8 cellular contexts compared by ENCODE assay signal in the genomic region with DNA sequence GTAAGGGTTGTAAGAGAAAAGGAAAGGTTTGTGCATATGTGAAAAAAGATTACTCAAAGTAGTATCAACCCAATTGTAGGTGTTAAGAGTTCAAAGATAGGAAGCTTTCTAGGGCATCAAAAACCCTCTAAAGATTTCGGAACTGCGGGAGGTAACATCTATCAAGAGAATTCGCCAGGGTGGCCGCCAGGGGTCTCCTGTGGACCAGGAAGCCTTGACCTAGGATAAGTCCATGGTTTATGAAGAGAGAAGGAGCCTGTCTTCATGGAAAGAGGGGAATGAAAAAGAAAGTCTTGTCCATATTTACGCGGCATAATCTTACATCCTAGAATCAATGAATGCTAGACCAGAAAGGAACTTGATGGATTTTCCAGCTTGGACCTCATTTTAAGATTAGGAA.
A peak's percentile ranks its signal among the peaks of the same experiment; 100 is the strongest.
DNase-seq lines count a peak whose midpoint lies in the region; ATAC-seq, FAIRE-seq and TF ChIP-seq lines count a peak whose summit lies in the region.

No MANE protein-coding gene starts in this region.

- no peak overlapping the region for H2BK15ac ChIP-seq in mesenchymal stem cell (ENCODE audit: low read depth, poor library complexity, severe bottlenecking)

- no peaks in the 10 kb centered on the region for H3K36me3 ChIP-seq in mesenchymal stem cell (ENCODE audit: control insufficient read depth in 1 of 2, insufficient read depth in 2 of 2, low read depth in 1 of 2, low read length in 2 of 2)

- H3K27ac ChIP-seq in mesenchymal stem cell (ENCODE audit: low read length, poor library complexity, severe bottlenecking), result no peak overlapping the region

- H3K4me3 Mint-ChIP-seq in activated T-helper 1 cell treated with anti-CD3 and anti-CD28 coated beads, Interleukin-12 subunit alpha, Interleukin-12 subunit beta, Interleukin-2, Interleukin-4 antibody, amounts not matched to agents 30 ng/mL and 10 ng/mL and 1 ng/mL, durations not matched to agents 14 hours and 24 hours and 36 hours, result no peak overlapping the region

- no peak overlapping the region for H4K8ac ChIP-seq in mesenchymal stem cell (ENCODE audit: low read length)

- H3K27me3 ChIP-seq in mesenchymal stem cell (ENCODE audit: control insufficient read depth in 1 of 2, insufficient read depth in 1 of 2, low read length in 2 of 2), result peaks cover 0 to 6% of the 10 kb centered on the region in 2 experiments

- H3K9me3 ChIP-seq in mesenchymal stem cell (ENCODE audit: control insufficient read depth, low read length), result no peaks in the 10 kb centered on the region

- no peak for TF ChIP-seq POLR2A in GM12892 (IDR thresholded peaks at IDR 0.05; ENCODE audit: low read depth, low read length)

- no peak overlapping the region for H3K4me2 ChIP-seq in mesenchymal stem cell (ENCODE audit: low read length, poor library complexity, severe bottlenecking)

- H2AK5ac ChIP-seq in mesenchymal stem cell (ENCODE audit: low read length, severe bottlenecking), result no peak overlapping the region

- H3K9me3 Mint-ChIP-seq in activated T-helper 1 cell treated with anti-CD3 and anti-CD28 coated beads, Interleukin-12 subunit alpha, Interleukin-12 subunit beta, Interleukin-2, Interleukin-4 antibody, amounts not matched to agents 30 ng/mL and 10 ng/mL and 1 ng/mL, durations not matched to agents 14 hours and 24 hours and 36 hours, result no peaks in the 10 kb centered on the region

- H2BK12ac ChIP-seq in mesenchymal stem cell (ENCODE audit: low read length in 2 of 2), result no peak overlapping the region

- H2AFZ ChIP-seq in mesenchymal stem cell (ENCODE audit: low read depth, low read length), result no peak overlapping the region

- H3K79me1 ChIP-seq in mesenchymal stem cell (replicated peaks; ENCODE audit: low read length, poor library complexity, severe bottlenecking), result no peaks in the 10 kb centered on the region

- no peak overlapping the region for H3K9ac ChIP-seq in mesenchymal stem cell (ENCODE audit: low read length)

- H3K14ac ChIP-seq in mesenchymal stem cell (ENCODE audit: low read length in 2 of 2), result no peak overlapping the region

- H3K4me1 ChIP-seq in mesenchymal stem cell (ENCODE audit: control insufficient read depth, insufficient read depth, low read depth, low read length), result no peaks in the 10 kb centered on the region

- intact Hi-C loops in activated T-helper 1 cell treated with anti-CD3 and anti-CD28 coated beads, Interleukin-12 subunit alpha, Interleukin-12 subunit beta, Interleukin-2, Interleukin-4 antibody, amounts not matched to agents 30 ng/mL and 10 ng/mL and 1 ng/mL, durations not matched to agents 14 hours and 24 hours and 36 hours (cut with micrococcal nuclease), result loop anchor here (1.0 kb wide), 2 partner anchors 372 to 680 kb away; no protein-coding TSS in a partner anchor

- ATAC-seq in HG02798 (IDR thresholded peaks at IDR 0.05; ENCODE audit: poor library complexity, unreplicated experiment), result peak; percentile 66

- peaks cover 5% of the 10 kb centered on the region for H3K27me3 Mint-ChIP-seq in activated T-helper 1 cell treated with anti-CD3 and anti-CD28 coated beads, Interleukin-12 subunit alpha, Interleukin-12 subunit beta, Interleukin-2, Interleukin-4 antibody, amounts not matched to agents 30 ng/mL and 10 ng/mL and 1 ng/mL, durations not matched to agents 14 hours and 24 hours and 36 hours (ENCODE audit: insufficient read depth)

- FAIRE-seq in GM12892 (lab: Jason Lieb, UNC), result no peak

- 27% methylated on average over 4 of the region's 6 CpGs for WGBS in mesenchymal stem cell

- no peaks in the 10 kb centered on the region for H3K4me1 Mint-ChIP-seq in activated T-helper 1 cell treated with anti-CD3 and anti-CD28 coated beads, Interleukin-12 subunit alpha, Interleukin-12 subunit beta, Interleukin-2, Interleukin-4 antibody, amounts not matched to agents 30 ng/mL and 10 ng/mL and 1 ng/mL, durations not matched to agents 14 hours and 24 hours and 36 hours (ENCODE audit: low read depth)

- TF ChIP-seq CTCF in GM12872 (IDR thresholded peaks at IDR 0.05; ENCODE audit: insufficient read depth, low read depth, low read length) (peak; percentile 58; the same call in 2 of the 3 replicates), choroid plexus epithelial cell (conservative IDR thresholded peaks at IDR 0.05; ENCODE audit: low read depth, low read length) (peak; percentile 85)

- no peak overlapping the region for H2BK120ac ChIP-seq in mesenchymal stem cell (ENCODE audit: low read depth, low read length)

- H4K91ac ChIP-seq in mesenchymal stem cell (ENCODE audit: low read length), result no peak overlapping the region

- no peak overlapping the region for H3K18ac ChIP-seq in mesenchymal stem cell (ENCODE audit: low read depth in 1 of 2, low read length in 2 of 2)

- H2BK5ac ChIP-seq in mesenchymal stem cell (ENCODE audit: low read depth, low read length, poor library complexity, severe bottlenecking), result no peak overlapping the region

- no peak overlapping the region for H3K27ac Mint-ChIP-seq in activated T-helper 1 cell treated with anti-CD3 and anti-CD28 coated beads, Interleukin-12 subunit alpha, Interleukin-12 subunit beta, Interleukin-2, Interleukin-4 antibody, amounts not matched to agents 30 ng/mL and 10 ng/mL and 1 ng/mL, durations not matched to agents 14 hours and 24 hours and 36 hours

- H3K36me3 Mint-ChIP-seq in activated T-helper 1 cell treated with anti-CD3 and anti-CD28 coated beads, Interleukin-12 subunit alpha, Interleukin-12 subunit beta, Interleukin-2, Interleukin-4 antibody, amounts not matched to agents 30 ng/mL and 10 ng/mL and 1 ng/mL, durations not matched to agents 14 hours and 24 hours and 36 hours (ENCODE audit: low read depth), result no peaks in the 10 kb centered on the region

- no peak overlapping the region for H3K4me3 ChIP-seq in choroid plexus epithelial cell (ENCODE audit: low read depth, low read length)
- no peak overlapping the region for H3K4me3 ChIP-seq in mesenchymal stem cell (ENCODE audit: insufficient read depth in 1 of 2, low read depth in 1 of 2, low read length in 2 of 2)

- no peak overlapping the region for H3K4ac ChIP-seq in mesenchymal stem cell (ENCODE audit: low read depth in 1 of 2, low read length in 2 of 2)

- DNase-seq in OCI-M1 (lab: John Stamatoyannopoulos, UW) (peak; percentile 87), choroid plexus epithelial cell (ENCODE audit: low read depth) (peak; percentile 76), mesenchymal stem cell (peak; percentile 55), GM12892 (ENCODE audit: insufficient read length) (no peak)
- no peak for DNase-seq in effector CD8-positive, alpha-beta T cell (lab: John Stamatoyannopoulos, UW)
- no peak for DNase-seq in activated T-helper 1 cell treated with anti-CD3 and anti-CD28 coated beads, Interleukin-12 subunit alpha, Interleukin-12 subunit beta, Interleukin-2, Interleukin-4 antibody, amounts not matched to agents 30 ng/mL and 10 ng/mL and 1 ng/mL, durations not matched to agents 14 hours and 24 hours and 36 hours (ENCODE audit: low spot score)

- no peak overlapping the region for H3K23ac ChIP-seq in mesenchymal stem cell (ENCODE audit: low read length in 2 of 2)

Comparison
In these comparisons a context has a peak if more than half of its experiments do, and no peak if none do; other contexts are left out.
1. DNase-seq: peak in OCI-M1 (single experiment), choroid plexus epithelial cell (single experiment) and mesenchymal stem cell (single experiment); none in effector CD8-positive, alpha-beta T cell (single experiment), activated T-helper 1 cell treated with anti-CD3 and anti-CD28 coated beads, Interleukin-12 subunit alpha, Interleukin-12 subunit beta, Interleukin-2, Interleukin-4 antibody, amounts not matched to agents 30 ng/mL and 10 ng/mL and 1 ng/mL, durations not matched to agents 14 hours and 24 hours and 36 hours (single experiment) and GM12892 (single experiment).